ENCODE assay signal across 8 cellular contexts in the genomic region with DNA sequence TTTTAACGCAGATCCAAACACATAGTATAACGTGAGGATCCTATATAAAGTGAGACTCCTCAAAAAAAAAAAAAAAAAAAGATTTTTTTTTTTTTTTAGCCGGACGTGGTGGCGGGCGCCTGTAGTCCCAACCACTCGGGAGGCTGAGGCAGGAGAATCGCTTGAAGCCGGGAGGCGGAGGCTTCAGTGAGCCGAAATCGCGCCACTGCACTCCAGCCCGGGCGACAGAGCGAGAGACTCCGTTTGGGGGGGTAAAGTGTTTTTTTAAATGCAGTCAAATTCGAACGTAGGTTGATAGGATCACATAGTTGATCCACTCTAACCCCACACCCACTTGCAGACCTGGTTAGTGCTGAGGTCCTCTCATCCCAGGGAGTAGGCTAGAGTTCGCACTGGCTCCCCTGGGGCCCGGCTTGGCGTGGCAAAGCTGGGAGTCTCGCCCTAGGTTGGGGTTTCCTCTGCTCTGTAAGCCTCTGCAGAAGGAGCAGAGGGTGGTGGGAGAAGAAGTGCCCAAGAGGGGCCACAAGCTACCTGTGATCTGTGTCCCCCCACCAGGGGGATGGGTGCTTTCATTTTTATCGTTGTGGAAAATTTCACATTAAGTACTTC. TPM values are rescaled to one million over a fixed set of nuclear protein-coding genes. Genes with fewer than 3 reads are reported as not detected.
DNase-seq lines count a peak whose midpoint lies in the region; ATAC-seq and TF ChIP-seq lines count a peak whose summit lies in the region.

No MANE protein-coding gene starts in this region.

- H3K4me3 ChIP-seq in GM23248 (peak overlapping the region; percentile 85), SJCRH30 (peak overlapping the region; percentile 60), fibroblast of mammary gland (ENCODE audit: control insufficient read depth, low read depth, low read length) (peak overlapping the region; percentile 68), psoas muscle (peak overlapping the region; percentile 69)

- H3K36me3 ChIP-seq in GM23248 (ENCODE audit: low read depth) (no peaks in the 10 kb centered on the region), SJCRH30 (no peaks in the 10 kb centered on the region), psoas muscle (ENCODE audit: insufficient read depth in 1 of 2, low read depth in 1 of 2) (no peaks in the 10 kb centered on the region)

- peaks cover 5% of the 10 kb centered on the region; the same call in 1 of the 2 replicates for H3K79me2 ChIP-seq in GM23248 (ENCODE audit: insufficient read depth)

- DNase-seq in GM23248 (no peak), SJCRH30 (no peak), fibroblast of mammary gland (ENCODE audit: low read depth) (peak; percentile 23), psoas muscle (no peak), left lobe of liver (ENCODE audit: low spot score) (no peak), MV-4-11 (lab: John Stamatoyannopoulos, UW) (no peak)

- no peaks in the 10 kb centered on the region for H4K20me1 ChIP-seq in GM23248 (ENCODE audit: insufficient read depth)

- ATAC-seq in psoas muscle: no peak
- no peak for ATAC-seq in left lobe of liver
- ATAC-seq in HG03175 (IDR thresholded peaks at IDR 0.05; ENCODE audit: unreplicated experiment): no peak
- no peak for ATAC-seq in HG03196 (IDR thresholded peaks at IDR 0.05; ENCODE audit: unreplicated experiment)

- in situ Hi-C loops in GM23248 (cut with MboI): no loop called here

- peak overlapping the region; percentile 81 for H3K4me2 ChIP-seq in GM23248 (ENCODE audit: unreplicated experiment)

- WGBS in GM23248 (ENCODE audit: low coverage in 1 of 2, low lambda C conversion rate in 2 of 2, missing lambda C conversion rate in 2 of 2), 2 experiments: 25 to 26% methylated on average over 22 to 24 of the region's 24 CpGs
- 21 to 29% (median 21%) methylated on average over 20 to 24 of the region's 24 CpGs for WGBS in psoas muscle, 3 donors

- H3K4me1 ChIP-seq in GM23248 (ENCODE audit: insufficient read depth) (peaks cover 6% of the 10 kb centered on the region), SJCRH30 (no peaks in the 10 kb centered on the region), psoas muscle (peaks cover 8% of the 10 kb centered on the region)

- TF ChIP-seq CTCF in fibroblast of mammary gland (conservative IDR thresholded peaks at IDR 0.05; ENCODE audit: control insufficient read depth, insufficient read depth, low read depth, low read length): no peak
- TF ChIP-seq CTCF in psoas muscle (IDR thresholded peaks at IDR 0.05): no peak

- H3K27ac ChIP-seq in GM23248 (peak overlapping the region; percentile 79), SJCRH30 (no peak overlapping the region), psoas muscle (no peak overlapping the region)

- intact Hi-C loops in psoas muscle (cut with DNase I): loop anchor here in 1 of 2 donors (2.0 kb wide), 1 partner anchor 17 kb away; no protein-coding TSS in a partner anchor

- H3K27me3 ChIP-seq in GM23248 (replicated peaks; ENCODE audit: insufficient read depth): no peaks in the 10 kb centered on the region
- H3K27me3 ChIP-seq in SJCRH30: no peaks in the 10 kb centered on the region
- peaks cover 0 to 9% (median 3%) of the 10 kb centered on the region in 3 donors for H3K27me3 ChIP-seq in psoas muscle (ENCODE audit: insufficient read depth in 3 of 3, low read length in 2 of 3)

- H3K9me2 ChIP-seq in GM23248 (ENCODE audit: insufficient read depth): no peaks in the 10 kb centered on the region

- peak overlapping the region; percentile 84 for H3K9ac ChIP-seq in GM23248

- H3K9me3 ChIP-seq in GM23248 (ENCODE audit: low read depth) (no peaks in the 10 kb centered on the region), SJCRH30 (replicated peaks) (no peaks in the 10 kb centered on the region), psoas muscle (no peaks in the 10 kb centered on the region)

- H2AFZ ChIP-seq in GM23248: peak overlapping the region; percentile 91

- 0 out of 2 replicates have a peak, but pooled peaks cover 5% of the 10 kb centered on the region for H3F3A ChIP-seq in GM23248 (ENCODE audit: insufficient read depth)

RNA-seq across cellular contexts. Expression of gene RNF225, which starts 6.5 kb away (rescaled TPM):
- total RNA-seq in GM23248 (2014; rRNA removed; shearing (Covaris generic)): not detected in 2 replicates
- polyA plus RNA-seq in GM23248 (2016; fragmentation: Nextera tagmentation; extraction: Ambion mirVana): not detected in 2 replicates
- total RNA-seq in SJCRH30 (2014; rRNA removed; shearing (Covaris generic)): 0.20 and 0.38 TPM in 2 replicates
- total RNA-seq in psoas muscle: not detected
- polyA plus RNA-seq in psoas muscle: not detected
- total RNA-seq in left lobe of liver: not detected

RNA-seq across cellular contexts. Expression of gene ZNF584, which starts 6.5 kb away (rescaled TPM):
- total RNA-seq in GM23248 (2014; rRNA removed; shearing (Covaris generic)): 8.5 and 14.6 TPM in 2 replicates
- polyA plus RNA-seq in GM23248 (2016; fragmentation: Nextera tagmentation; extraction: Ambion mirVana) (12.7 and 14.0 TPM in 2 replicates), psoas muscle (10 to 100 TPM in 2 of 3 donors, 1 to 10 TPM in 1; 8.7 to 23.8 (median 11.6) TPM)
- 12.2 and 13.8 TPM in 2 replicates for total RNA-seq in SJCRH30 (2014; rRNA removed; shearing (Covaris generic))
- total RNA-seq in psoas muscle (10 to 100 TPM in 3 of 4 donors, 1 to 10 TPM in 1; 9.5 to 16.2 (median 13.3) TPM), left lobe of liver (5.8 TPM)

RNA-seq across cellular contexts. Expression of gene RPS5, which starts 14.9 kb away (rescaled TPM):
- 1,366 and 1,425 TPM in 2 replicates for total RNA-seq in GM23248 (2014; rRNA removed; shearing (Covaris generic))
- polyA plus RNA-seq in GM23248 (2016; fragmentation: Nextera tagmentation; extraction: Ambion mirVana) (561 and 565 TPM in 2 replicates), psoas muscle (1,000 to 10,000 TPM; 1,118 to 2,384 (median 1,312) TPM)
- total RNA-seq in SJCRH30 (2014; rRNA removed; shearing (Covaris generic)): 1,942 and 2,376 TPM in 2 replicates
- total RNA-seq in psoas muscle (100 to 1,000 TPM; 513 to 839 (median 740) TPM), left lobe of liver (311 TPM)

RNA-seq across cellular contexts. Expression of gene ZNF837, which starts 21.1 kb away (rescaled TPM):
- total RNA-seq in GM23248 (2014; rRNA removed; shearing (Covaris generic)): 2.5 and 5.3 TPM in 2 replicates
- polyA plus RNA-seq in GM23248 (2016; fragmentation: Nextera tagmentation; extraction: Ambion mirVana) (1.4 and 2.2 TPM in 2 replicates), psoas muscle (under 1 TPM; 0.08 to 0.33 (median 0.24) TPM)
- 0.30 and 0.47 TPM in 2 replicates for total RNA-seq in SJCRH30 (2014; rRNA removed; shearing (Covaris generic))
- total RNA-seq in psoas muscle (under 1 TPM; 0.10 to 0.34 (median 0.20) TPM), left lobe of liver (2.9 TPM)

RNA-seq across cellular contexts. Expression of gene ZNF132, which starts 38.0 kb away (rescaled TPM):
- 6.1 and 6.7 TPM in 2 replicates for total RNA-seq in GM23248 (2014; rRNA removed; shearing (Covaris generic))
- polyA plus RNA-seq in GM23248 (2016; fragmentation: Nextera tagmentation; extraction: Ambion mirVana) (4.5 and 5.8 TPM in 2 replicates), psoas muscle (1 to 10 TPM; 1.4 to 2.7 (median 1.6) TPM)
- not detected in 2 replicates for total RNA-seq in SJCRH30 (2014; rRNA removed; shearing (Covaris generic))
- total RNA-seq in psoas muscle (1 to 10 TPM; 2.1 to 5.2 (median 4.3) TPM), left lobe of liver (1.9 TPM)
